30 cellular contexts compared by ENCODE assay signal in the genomic region with DNA sequence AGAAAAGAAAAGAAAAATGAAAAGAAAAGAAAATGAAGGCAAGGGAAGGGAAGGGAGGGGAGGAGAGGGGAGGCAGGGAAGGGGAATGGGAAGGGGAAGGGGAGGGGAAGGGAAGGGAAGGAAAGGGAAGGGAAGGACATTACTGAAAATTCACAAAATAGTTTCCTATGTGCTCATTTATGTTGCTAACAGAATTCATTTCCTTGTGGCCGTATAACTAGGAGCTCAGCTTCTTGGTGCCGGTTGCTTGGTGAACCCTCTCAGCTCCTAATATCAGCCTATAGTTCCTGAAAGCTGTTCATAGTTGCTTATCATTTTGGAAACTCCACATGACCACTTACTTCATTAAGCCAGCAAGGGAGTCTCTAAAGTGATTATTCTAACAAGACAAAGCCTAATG.
DNase-seq lines count a peak whose midpoint lies in the region; ATAC-seq, FAIRE-seq and TF ChIP-seq lines count a peak whose summit lies in the region.
"Had no signal": no experiment of that assay in that cellular context is flagged by ENCODE, and none has a peak within 500 bp of the region (broad histone marks: within the 10 kb centered on the region; RNA-seq: fewer than 3 reads in every experiment).

No MANE protein-coding gene starts in this region.

- in situ Hi-C loops in HepG2 (cut with HindIII; ENCODE audit: extremely low pct_ligation_motif_present, low pct_unique_long_range_greater_than_20kb): no loop called here

- H3K9me3 ChIP-seq in HepG2 (ENCODE audit: low read length) (no peaks in the 10 kb centered on the region), right lobe of liver (no peaks in the 10 kb centered on the region)
- H3K9me3 ChIP-seq: A549; BE2C; BLaER1; BLaER1 treated with 17β-estradiol and CSF1 and Interleukin-3, amounts not matched to agents 10 nM and 100 nM; Caco-2 had no signal

- TF ChIP-seq RAD21 in HepG2 (CRISPR knock-in tag; IDR thresholded peaks at IDR 0.05): no peak

- CTCF ChIA-PET in HepG2 (lab: Yijun Ruan, JAX; ENCODE audit: low intra/inter-chr PET ratio, low total read pairs): no interaction called here

- FAIRE-seq in HepG2 (lab: Jason Lieb, UNC): no peak
- FAIRE-seq: A204.1, A549 had no signal

- TF ChIP-seq EP300 in HepG2 (IDR thresholded peaks at IDR 0.05; ENCODE audit: low read depth in 2 of 2, low read length in 2 of 2) (no peak), HepG2 (CRISPR knock-in tag; IDR thresholded peaks at IDR 0.05; ENCODE audit: borderline replicate concordance) (no peak)

- no peak overlapping the region for H3K27ac ChIP-seq in HepG2 (ENCODE audit: extremely low read length, insufficient read depth, low read length)
- no peak overlapping the region for H3K27ac ChIP-seq in right lobe of liver
- H3K27ac ChIP-seq: 22Rv1; A549; BLaER1; BLaER1 treated with 17β-estradiol and CSF1 and Interleukin-3, amounts not matched to agents 10 nM and 100 nM; C4-2B had no signal

- H3K4me1 ChIP-seq in HepG2 (ENCODE audit: insufficient read depth, low read length) (peaks cover 9% of the 10 kb centered on the region; the same call in 1 of the 2 replicates), right lobe of liver (peaks cover 0 to 12% (median 2%) of the 10 kb centered on the region in 4 donors)
- H3K4me1 ChIP-seq: A549; BE2C; BLaER1; BLaER1 treated with 17β-estradiol and CSF1 and Interleukin-3, amounts not matched to agents 10 nM and 100 nM had no signal

- H3K79me2 ChIP-seq in HepG2 (ENCODE audit: insufficient read depth, low read length): no peaks in the 10 kb centered on the region

- H3K36me3 ChIP-seq in HepG2 (replicated peaks in 1 of 2; ENCODE audit: control insufficient read depth in 1 of 2, insufficient read depth in 2 of 2, low read length in 2 of 2) (no peaks in the 10 kb centered on the region), right lobe of liver (no peaks in the 10 kb centered on the region)
- H3K36me3 ChIP-seq: BE2C; BLaER1; BLaER1 treated with 17β-estradiol and CSF1 and Interleukin-3, amounts not matched to agents 10 nM and 100 nM had no signal

- H3K4me2 ChIP-seq in HepG2 (ENCODE audit: low read depth, low read length): no peak overlapping the region
- H3K4me2 ChIP-seq: A549; BLaER1; BLaER1 treated with 17β-estradiol and CSF1 and Interleukin-3, amounts not matched to agents 10 nM and 100 nM had no signal

- no peak overlapping the region for H2AFZ ChIP-seq in HepG2 (ENCODE audit: low read length)

- no peaks in the 10 kb centered on the region for H4K20me1 ChIP-seq in HepG2 (ENCODE audit: insufficient read depth, low read length)
- H4K20me1 ChIP-seq: BLaER1; BLaER1 treated with 17β-estradiol and CSF1 and Interleukin-3, amounts not matched to agents 10 nM and 100 nM had no signal

- POLR2A ChIA-PET in HepG2 (lab: Yijun Ruan, JAX): no interaction called here

- TF ChIP-seq POLR2A in HepG2 (IDR thresholded peaks at IDR 0.05; ENCODE audit: insufficient read depth in 1 of 2, low read depth in 2 of 2, low read length in 2 of 2): no peak
- no peak for TF ChIP-seq POLR2A in right lobe of liver (IDR thresholded peaks at IDR 0.05)

- H3K9ac ChIP-seq in HepG2 (ENCODE audit: insufficient read depth, low read depth, low read length): no peak overlapping the region
- H3K9ac ChIP-seq: BLaER1; BLaER1 treated with 17β-estradiol and CSF1 and Interleukin-3, amounts not matched to agents 10 nM and 100 nM had no signal

- DNase-seq in HepG2 (ENCODE audit: low spot score) (no peak), right lobe of liver (no peak), SK-N-DZ (ENCODE audit: low spot score) (peak; percentile 41)
- DNase-seq: 8988T; ACHN; AML-193; BE2C; C1 segment of cervical spinal cord; Caco-2; Calu3; CD4-positive, alpha-beta memory T cell; CD4-positive, alpha-beta T cell; CD4-positive, CD25-positive, alpha-beta regulatory T cell; CD8-positive, alpha-beta memory T cell; CD8-positive, alpha-beta T cell; COR-L47; DMS 273 treated with DMSO at 0.1 percent for 48 hours; DMS153; DMS53; DMS79; DMS79 treated with DMSO at 0.1 percent for 48 hours; DND-41; EL had no signal

- 46% methylated on average over 2 of the region's 2 CpGs for WGBS in HepG2 (ENCODE audit: low lambda C conversion rate)
- WGBS in right lobe of liver (ENCODE audit: insufficient coverage, low coverage, low lambda C conversion rate, missing lambda C conversion rate): no CpG with 5 or more reads among the region's 2 CpGs

- no peak for ATAC-seq in HepG2
- no peak for ATAC-seq in right lobe of liver
- ATAC-seq in GM19023 (IDR thresholded peaks at IDR 0.05; ENCODE audit: unreplicated experiment): no peak
- ATAC-seq: A549; CD8-positive, alpha-beta T cell had no signal

- no TSS peak for BruUV-seq in HepG2 (replicated peaks; lab: Mats Ljungman, UMichigan)

- no peaks in the 10 kb centered on the region for H3K27me3 ChIP-seq in HepG2 (ENCODE audit: control insufficient read depth in 1 of 2, insufficient read depth in 2 of 2, low read length in 2 of 2)
- H3K27me3 ChIP-seq in right lobe of liver: no peaks in the 10 kb centered on the region
- H3K27me3 ChIP-seq: BE2C; BLaER1; BLaER1 treated with 17β-estradiol and CSF1 and Interleukin-3, amounts not matched to agents 10 nM and 100 nM had no signal

- TF ChIP-seq CTCF in HepG2 (CRISPR knock-in tag; IDR thresholded peaks at IDR 0.05) (no peak), right lobe of liver (IDR thresholded peaks at IDR 0.05) (no peak)

- intact Hi-C loops in HepG2 (cut with micrococcal nuclease; ENCODE audit: unreplicated experiment) (no loop called here), right lobe of liver (cut with DNase I) (no loop called here)

- H3K4me3 ChIP-seq in HepG2 (replicated peaks in 1 of 3; ENCODE audit: insufficient read depth in 1 of 3, low read depth in 2 of 3, low read length in 3 of 3): no peak overlapping the region
- no peak overlapping the region for H3K4me3 ChIP-seq in right lobe of liver
- H3K4me3 ChIP-seq: A549; BLaER1; BLaER1 treated with 17β-estradiol and CSF1 and Interleukin-3, amounts not matched to agents 10 nM and 100 nM had no signal

TF ChIP-seq in HepG2, 621 proteins besides CTCF, POLR2A, EP300 and RAD21:
- TF ChIP-seq KAT8 (CRISPR knock-in tag; IDR thresholded peaks at IDR 0.05): no peak
- TF ChIP-seq, protein P1, sequence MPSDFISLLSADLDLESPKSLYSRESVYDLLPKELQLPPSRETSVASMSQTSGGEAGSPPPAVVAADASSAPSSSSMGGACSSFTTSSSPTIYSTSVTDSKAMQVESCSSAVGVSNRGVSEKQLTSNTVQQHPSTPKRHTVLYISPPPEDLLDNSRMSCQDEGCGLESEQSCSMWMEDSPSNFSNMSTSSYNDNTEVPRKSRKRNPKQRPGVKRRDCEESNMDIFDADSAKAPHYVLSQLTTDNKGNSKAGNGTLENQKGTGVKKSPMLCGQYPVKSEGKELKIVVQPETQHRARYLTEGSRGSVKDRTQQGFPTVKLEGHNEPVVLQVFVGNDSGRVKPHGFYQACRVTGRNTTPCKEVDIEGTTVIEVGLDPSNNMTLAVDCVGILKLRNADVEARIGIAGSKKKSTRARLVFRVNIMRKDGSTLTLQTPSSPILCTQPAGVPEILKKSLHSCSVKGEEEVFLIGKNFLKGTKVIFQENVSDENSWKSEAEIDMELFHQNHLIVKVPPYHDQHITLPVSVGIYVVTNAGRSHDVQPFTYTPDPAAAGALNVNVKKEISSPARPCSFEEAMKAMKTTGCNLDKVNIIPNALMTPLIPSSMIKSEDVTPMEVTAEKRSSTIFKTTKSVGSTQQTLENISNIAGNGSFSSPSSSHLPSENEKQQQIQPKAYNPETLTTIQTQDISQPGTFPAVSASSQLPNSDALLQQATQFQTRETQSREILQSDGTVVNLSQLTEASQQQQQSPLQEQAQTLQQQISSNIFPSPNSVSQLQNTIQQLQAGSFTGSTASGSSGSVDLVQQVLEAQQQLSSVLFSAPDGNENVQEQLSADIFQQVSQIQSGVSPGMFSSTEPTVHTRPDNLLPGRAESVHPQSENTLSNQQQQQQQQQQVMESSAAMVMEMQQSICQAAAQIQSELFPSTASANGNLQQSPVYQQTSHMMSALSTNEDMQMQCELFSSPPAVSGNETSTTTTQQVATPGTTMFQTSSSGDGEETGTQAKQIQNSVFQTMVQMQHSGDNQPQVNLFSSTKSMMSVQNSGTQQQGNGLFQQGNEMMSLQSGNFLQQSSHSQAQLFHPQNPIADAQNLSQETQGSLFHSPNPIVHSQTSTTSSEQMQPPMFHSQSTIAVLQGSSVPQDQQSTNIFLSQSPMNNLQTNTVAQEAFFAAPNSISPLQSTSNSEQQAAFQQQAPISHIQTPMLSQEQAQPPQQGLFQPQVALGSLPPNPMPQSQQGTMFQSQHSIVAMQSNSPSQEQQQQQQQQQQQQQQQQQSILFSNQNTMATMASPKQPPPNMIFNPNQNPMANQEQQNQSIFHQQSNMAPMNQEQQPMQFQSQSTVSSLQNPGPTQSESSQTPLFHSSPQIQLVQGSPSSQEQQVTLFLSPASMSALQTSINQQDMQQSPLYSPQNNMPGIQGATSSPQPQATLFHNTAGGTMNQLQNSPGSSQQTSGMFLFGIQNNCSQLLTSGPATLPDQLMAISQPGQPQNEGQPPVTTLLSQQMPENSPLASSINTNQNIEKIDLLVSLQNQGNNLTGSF (CRISPR knock-in tag; IDR thresholded peaks at IDR 0.05): no peak
- TF ChIP-seq PCBP2 (optimal IDR thresholded peaks at IDR 0.05; ENCODE audit: low read depth, low read length, poor library complexity, severe bottlenecking): peak; percentile 79
- no peak for TF ChIP-seq JARID2 (CRISPR knock-in tag; IDR thresholded peaks at IDR 0.05; ENCODE audit: insufficient replicate concordance)
- peak; percentile 77 for TF ChIP-seq HNRNPK (IDR thresholded peaks at IDR 0.05; ENCODE audit: low read depth, low read length, poor library complexity, severe bottlenecking)
